In genomic region chr6:145224450-145224849, GRCh38 we compare ENCODE assay signal across 29 cellular contexts.
"Had no signal": no experiment of that assay in that cellular context is flagged by ENCODE, and none has a peak within 500 bp of the region (broad histone marks: within the 10 kb centered on the region; RNA-seq: fewer than 3 reads in every experiment).

No MANE protein-coding gene starts in this region.

- FAIRE-seq: urothelium cell line had no signal

- H3K27ac ChIP-seq: stomach, suprapubic skin, testis, thoracic aorta, thyroid gland, tibial artery, tibial nerve, transverse colon, upper lobe of left lung, upper lobe of right lung, uterus, vagina had no signal

- H3K4me1 ChIP-seq: stomach, suprapubic skin, testis, thyroid gland, tibial artery, tibial nerve, transverse colon, upper lobe of left lung, upper lobe of right lung, uterus, vagina had no signal

- H3K4me3 ChIP-seq: stomach, suprapubic skin, testis, thoracic aorta, thyroid gland, tibial artery, tibial nerve, transverse colon, upper lobe of left lung, upper lobe of right lung, uterus, vagina had no signal

- H3K4me1 Mint-ChIP-seq: stimulated activated effector memory CD8-positive, alpha-beta T cell treated with anti-CD3 and anti-CD28 coated beads, Interleukin-12 subunit alpha, Interleukin-12 subunit beta, amount 100 ng/mL, for 72 hours; stimulated activated memory B cell treated with anti-CD40 and anti-IgM and Interleukin-4, amounts not matched to agents 10 μg/mL and 1 μg/mL and 100 μg/mL, for 72 hours; stimulated activated naive B cell treated with anti-CD40 and anti-IgM and Interleukin-4, amounts not matched to agents 10 μg/mL and 1 μg/mL and 100 μg/mL, for 72 hours; stimulated activated naive CD8-positive, alpha-beta T cell treated with anti-CD3 and anti-CD28 coated beads, Interleukin-15, amount 100 ng/mL, for 72 hours had no signal

- H3K4me3 Mint-ChIP-seq: stimulated activated effector memory CD8-positive, alpha-beta T cell treated with anti-CD3 and anti-CD28 coated beads, Interleukin-12 subunit alpha, Interleukin-12 subunit beta, amount 100 ng/mL, for 72 hours; stimulated activated memory B cell treated with anti-CD40 and anti-IgM and Interleukin-4, amounts not matched to agents 10 μg/mL and 1 μg/mL and 100 μg/mL, for 72 hours; stimulated activated naive B cell treated with anti-CD40 and anti-IgM and Interleukin-4, amounts not matched to agents 10 μg/mL and 1 μg/mL and 100 μg/mL, for 72 hours; stimulated activated naive CD8-positive, alpha-beta T cell treated with anti-CD3 and anti-CD28 coated beads, Interleukin-15, amount 100 ng/mL, for 72 hours; stimulated activated naive CD8-positive, alpha-beta T cell treated with anti-CD3 and anti-CD28 coated beads, Interleukin-15, Interleukin-2, amounts not matched to agents 100 ng/mL and 50 ng/mL, for 24 hours; type B pancreatic cell had no signal

- DNase-seq: stimulated activated CD4-positive, alpha-beta T cell treated with anti-CD3 and anti-CD28 coated beads, Interleukin-2, amount 100 ng/mL, for 48 hours; stimulated activated CD4-positive, alpha-beta T cell treated with anti-CD3 and anti-CD28 coated beads, Interleukin-4, amount 100 ng/mL, for 1 hour; stimulated activated CD4-positive, alpha-beta T cell treated with anti-CD3 and anti-CD28 coated beads, Interleukin-4, amount 100 ng/mL, for 24 hours; stimulated activated CD4-positive, alpha-beta T cell treated with anti-CD3 and anti-CD28 coated beads, Interleukin-4, amount 100 ng/mL, for 4 hours; stimulated activated CD8-positive, alpha-beta memory T cell treated with anti-CD3 and anti-CD28 coated beads, Interleukin-4, amount 100 ng/mL, for 48 hours; stimulated activated naive B cell treated with anti-CD40 and anti-IgM and Interleukin-4, amounts not matched to agents 10 μg/mL and 1 μg/mL and 100 μg/mL, for 72 hours; stimulated activated naive CD4-positive, alpha-beta T cell; stimulated activated naive CD4-positive, alpha-beta T cell treated with Interleukin-2 at 50 U/mL for 16 hours; stimulated activated naive CD8-positive, alpha-beta T cell treated with anti-CD3 and anti-CD28 coated beads, Interleukin-15, amount 100 ng/mL, for 72 hours; stimulated activated naive CD8-positive, alpha-beta T cell treated with anti-CD3 and anti-CD28 coated beads, Interleukin-15, Interleukin-2, amounts not matched to agents 100 U/mL and 50 U/mL, for 24 hours; stomach; substantia nigra; testis; thyroid gland; tibial artery; transverse colon; trophoblast cell; upper lobe of left lung; upper lobe of right lung; uterus had no signal

- H3K36me3 ChIP-seq: stomach, suprapubic skin, thoracic aorta, thyroid gland, tibial artery, tibial nerve, transverse colon, upper lobe of left lung, upper lobe of right lung, uterus, vagina had no signal

- H3K27me3 ChIP-seq: stomach, suprapubic skin, testis, thyroid gland, tibial artery, tibial nerve, transverse colon, upper lobe of right lung, uterus, vagina had no signal

- ATAC-seq: stimulated activated effector memory CD8-positive, alpha-beta T cell treated with anti-CD3 and anti-CD28 coated beads, Interleukin-12 subunit alpha, Interleukin-12 subunit beta, amount 100 ng/mL, for 72 hours; stimulated activated memory B cell treated with anti-CD40 and anti-IgM and Interleukin-4, amounts not matched to agents 10 μg/mL and 1 μg/mL and 100 μg/mL, for 72 hours; stimulated activated naive B cell treated with anti-CD40 and anti-IgM and Interleukin-4, amounts not matched to agents 10 μg/mL and 1 μg/mL and 100 μg/mL, for 72 hours; stimulated activated naive CD8-positive, alpha-beta T cell treated with anti-CD3 and anti-CD28 coated beads, Interleukin-15, amount 100 ng/mL, for 72 hours; stimulated activated naive CD8-positive, alpha-beta T cell treated with anti-CD3 and anti-CD28 coated beads, Interleukin-15, Interleukin-2, amounts not matched to agents 100 U/mL and 50 U/mL, for 24 hours; upper lobe of right lung had no signal

- H3K36me3 Mint-ChIP-seq: stimulated activated effector memory CD8-positive, alpha-beta T cell treated with anti-CD3 and anti-CD28 coated beads, Interleukin-12 subunit alpha, Interleukin-12 subunit beta, amount 100 ng/mL, for 72 hours; stimulated activated memory B cell treated with anti-CD40 and anti-IgM and Interleukin-4, amounts not matched to agents 10 μg/mL and 1 μg/mL and 100 μg/mL, for 72 hours; stimulated activated naive B cell treated with anti-CD40 and anti-IgM and Interleukin-4, amounts not matched to agents 10 μg/mL and 1 μg/mL and 100 μg/mL, for 72 hours; type B pancreatic cell had no signal

- H3K9me3 Mint-ChIP-seq: stimulated activated effector memory CD8-positive, alpha-beta T cell treated with anti-CD3 and anti-CD28 coated beads, Interleukin-12 subunit alpha, Interleukin-12 subunit beta, amount 100 ng/mL, for 72 hours; stimulated activated naive CD8-positive, alpha-beta T cell treated with anti-CD3 and anti-CD28 coated beads, Interleukin-15, amount 100 ng/mL, for 72 hours; stimulated activated naive CD8-positive, alpha-beta T cell treated with anti-CD3 and anti-CD28 coated beads, Interleukin-15, Interleukin-2, amounts not matched to agents 100 ng/mL and 50 ng/mL, for 24 hours; type B pancreatic cell had no signal

- H3K9me3 ChIP-seq: stomach, suprapubic skin, testis, thoracic aorta, thyroid gland, tibial artery, tibial nerve, transverse colon, upper lobe of left lung, upper lobe of right lung, uterus, vagina had no signal

- H3K27ac Mint-ChIP-seq: stimulated activated effector memory CD8-positive, alpha-beta T cell treated with anti-CD3 and anti-CD28 coated beads, Interleukin-12 subunit alpha, Interleukin-12 subunit beta, amount 100 ng/mL, for 72 hours; stimulated activated memory B cell treated with anti-CD40 and anti-IgM and Interleukin-4, amounts not matched to agents 10 μg/mL and 1 μg/mL and 100 μg/mL, for 72 hours; stimulated activated naive B cell treated with anti-CD40 and anti-IgM and Interleukin-4, amounts not matched to agents 10 μg/mL and 1 μg/mL and 100 μg/mL, for 72 hours; stimulated activated naive CD8-positive, alpha-beta T cell treated with anti-CD3 and anti-CD28 coated beads, Interleukin-15, amount 100 ng/mL, for 72 hours; stimulated activated naive CD8-positive, alpha-beta T cell treated with anti-CD3 and anti-CD28 coated beads, Interleukin-15, Interleukin-2, amounts not matched to agents 100 ng/mL and 50 ng/mL, for 24 hours; type B pancreatic cell had no signal

- H3K27me3 Mint-ChIP-seq: stimulated activated memory B cell treated with anti-CD40 and anti-IgM and Interleukin-4, amounts not matched to agents 10 μg/mL and 1 μg/mL and 100 μg/mL, for 72 hours; stimulated activated naive CD8-positive, alpha-beta T cell treated with anti-CD3 and anti-CD28 coated beads, Interleukin-15, amount 100 ng/mL, for 72 hours had no signal
